10 cellular contexts compared by ENCODE assay signal in the genomic region with DNA sequence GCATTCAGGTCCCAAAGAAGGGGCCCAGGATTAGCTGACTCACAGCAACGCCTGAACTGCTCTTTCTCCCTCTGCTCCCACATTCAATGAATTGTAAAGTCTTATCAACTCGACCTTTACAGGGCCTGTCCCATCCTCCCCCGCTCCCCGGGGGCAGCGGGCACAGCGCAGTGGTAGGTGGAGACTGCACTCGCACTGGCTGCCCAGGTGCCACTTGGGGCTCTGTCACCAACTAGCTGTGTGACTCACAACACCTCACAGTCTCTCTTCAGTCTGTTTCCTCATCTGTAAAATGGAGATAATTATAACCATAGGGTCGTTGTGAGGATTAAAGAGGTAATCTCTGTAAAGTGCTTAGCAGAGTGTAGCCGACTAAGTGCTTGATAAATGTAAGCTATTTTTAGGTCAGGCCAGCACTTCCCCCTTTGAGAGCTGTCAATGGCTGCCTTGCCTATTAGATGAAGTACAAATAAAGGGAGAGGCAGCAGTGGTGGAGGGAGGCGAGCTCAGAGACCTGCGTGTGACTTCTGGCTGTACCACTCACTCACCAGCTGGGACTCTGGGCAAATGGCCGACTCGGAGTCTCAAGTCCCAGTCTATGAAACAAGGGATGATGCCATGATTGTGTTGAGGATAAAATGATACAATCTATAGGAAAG. TPM values are rescaled to one million over a fixed set of nuclear protein-coding genes. Genes with fewer than 3 reads are reported as not detected.
A peak's percentile ranks its signal among the peaks of the same experiment; 100 is the strongest.
DNase-seq lines count a peak whose midpoint lies in the region; ATAC-seq, FAIRE-seq and TF ChIP-seq lines count a peak whose summit lies in the region.
"Had no signal": no experiment of that assay in that cellular context is flagged by ENCODE, and none has a peak within 500 bp of the region (broad histone marks: within the 10 kb centered on the region; RNA-seq: fewer than 3 reads in every experiment).

No MANE protein-coding gene starts in this region.

- no peaks in the 10 kb centered on the region for H3K79me2 ChIP-seq in neural cell (replicated peaks; ENCODE audit: insufficient read depth, low read length)

- TF ChIP-seq EP300 in neural cell (conservative IDR thresholded peaks at IDR 0.05; ENCODE audit: poor library complexity, severe bottlenecking) = no peak

- no peak overlapping the region for H3K4me2 ChIP-seq in neural cell (ENCODE audit: low read length)

- no peaks in the 10 kb centered on the region for H4K20me1 ChIP-seq in neural cell (ENCODE audit: insufficient read depth)

- no peak overlapping the region for H3K4me3 ChIP-seq in neural cell (ENCODE audit: low read length)
- H3K4me3 ChIP-seq: SJSA1 had no signal

- H3F3A ChIP-seq in neural cell (ENCODE audit: insufficient read depth, low read length, poor library complexity, severe bottlenecking) = no peaks in the 10 kb centered on the region

- H3K27ac ChIP-seq in neural cell (ENCODE audit: low read length) = no peak overlapping the region
- H3K27ac ChIP-seq: SJSA1 had no signal

- no peak for TF ChIP-seq POLR2A in H54 (IDR thresholded peaks at IDR 0.05; ENCODE audit: low read depth, low read length)

- no peak for ATAC-seq in esophagus mucosa

- no peaks in the 10 kb centered on the region for H3K27me3 ChIP-seq in neural cell (ENCODE audit: insufficient read depth, low read depth, low read length)
- H3K27me3 ChIP-seq: SJSA1 had no signal

- no peak for TF ChIP-seq CTCF in neural cell (IDR thresholded peaks at IDR 0.05; ENCODE audit: poor library complexity, severe bottlenecking)

- DNase-seq in DMS79 (lab: John Stamatoyannopoulos, UW) (peak; percentile 32), NCI-H2107 (lab: John Stamatoyannopoulos, UW) (peak; percentile 63), cerebellar cortex (ENCODE audit: low spot score) (peak; percentile 26), GM19240 (ENCODE audit: insufficient read length, low spot score) (no peak), H54 (ENCODE audit: insufficient read length, low spot score) (no peak)
- no peak for DNase-seq in activated naive CD4-positive, alpha-beta T cell treated with Interleukin-2 at 50 U/mL for 16 hours

- H2AFZ ChIP-seq in neural cell (ENCODE audit: low read depth, low read length) = no peak overlapping the region

- no peak for FAIRE-seq in H54 (lab: Jason Lieb, UNC)

- no peak overlapping the region for H3K9ac ChIP-seq in neural cell (ENCODE audit: low read length)

- no peak for TF ChIP-seq RAD21 in neural cell (conservative IDR thresholded peaks at IDR 0.05)

- no peaks in the 10 kb centered on the region for H3K9me3 ChIP-seq in neural cell (ENCODE audit: low read length)
- H3K9me3 ChIP-seq: SJSA1 had no signal

- no peaks in the 10 kb centered on the region for H3K36me3 ChIP-seq in neural cell (ENCODE audit: insufficient read depth, low read length)
- H3K36me3 ChIP-seq: SJSA1 had no signal

- H3K9me2 ChIP-seq in neural cell (ENCODE audit: insufficient read depth, low read length) = no peaks in the 10 kb centered on the region

TF ChIP-seq in neural cell, 6 proteins besides CTCF, POLR2A, EP300 and RAD21:
- TF ChIP-seq SMC3 (conservative IDR thresholded peaks at IDR 0.05; ENCODE audit: poor library complexity) (no peak), POLR2AphosphoS5 (IDR thresholded peaks at IDR 0.05) (peak; percentile 5)

RNA-seq across cellular contexts. Expression of a gene that starts 0.7 kb away (rescaled TPM):
- 0.78 and 1.6 TPM in 2 replicates for polyA plus RNA-seq in neural cell
- polyA minus RNA-seq in neural cell = 0.73 and 0.93 TPM in 2 replicates
- 0.76 TPM for total RNA-seq in esophagus mucosa
- total RNA-seq: kidney epithelial cell, SJSA1 had no signal

RNA-seq across cellular contexts. Expression of a gene that starts 24.5 kb away (rescaled TPM):
- 5.4 and 7.9 TPM in 2 replicates for polyA plus RNA-seq in neural cell
- 3.0 and 3.4 TPM in 2 replicates for polyA minus RNA-seq in neural cell
- total RNA-seq in esophagus mucosa = 10.9 TPM

RNA-seq across cellular contexts. Expression of a gene that starts 58.2 kb away (rescaled TPM):
- 7.9 and 9.5 TPM in 2 replicates for polyA plus RNA-seq in neural cell
- polyA minus RNA-seq in neural cell = 54.3 and 59.2 TPM in 2 replicates
- 41.6 TPM for total RNA-seq in esophagus mucosa

Comparison
In these comparisons a context has a peak if more than half of its experiments do, and no peak if none do; other contexts are left out.
1. DNase-seq: peak in DMS79 (single experiment), NCI-H2107 (single experiment) and cerebellar cortex (single experiment); none in GM19240 (single experiment), H54 (single experiment) and activated naive CD4-positive, alpha-beta T cell treated with Interleukin-2 at 50 U/mL for 16 hours (single experiment).